41 cellular contexts compared by ENCODE assay signal in the genomic region with DNA sequence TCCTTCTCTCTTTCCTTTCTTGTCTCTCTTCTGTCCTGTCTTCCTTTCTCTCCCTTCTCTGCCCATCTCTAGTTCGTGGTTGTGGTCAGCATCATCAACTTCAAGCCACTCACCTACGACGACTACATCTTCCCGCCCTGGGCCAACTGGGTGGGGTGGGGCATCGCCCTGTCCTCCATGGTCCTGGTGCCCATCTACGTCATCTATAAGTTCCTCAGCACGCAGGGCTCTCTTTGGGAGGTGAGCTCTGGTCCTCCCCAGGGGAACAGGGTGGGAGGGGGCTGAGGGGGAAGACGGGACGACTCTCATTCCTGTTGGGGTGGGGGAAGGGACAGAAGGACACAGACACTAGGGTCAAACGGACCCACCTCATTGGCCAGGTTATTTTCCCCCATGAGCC. TPM values are rescaled to one million over a fixed set of nuclear protein-coding genes. Genes with fewer than 3 reads are reported as not detected.
"Had no signal": no experiment of that assay in that cellular context is flagged by ENCODE, and none has a peak within 500 bp of the region (broad histone marks: within the 10 kb centered on the region; RNA-seq: fewer than 3 reads in every experiment).

No MANE protein-coding gene starts in this region.

- H3K27ac Mint-ChIP-seq: activated naive CD4-positive, alpha-beta T cell treated with anti-CD3 and anti-CD28 coated beads for 36 hours; activated naive CD4-positive, alpha-beta T cell treated with anti-CD3 and anti-CD28 coated beads, Interleukin-2, amount 10 ng/mL, durations not matched to agents 7 days and 5 days; activated naive CD4-positive, alpha-beta T cell treated with anti-CD3 and anti-CD28 coated beads, Interleukin-2, amount 50 U/mL, for 24 hours; activated naive CD4-positive, alpha-beta T cell treated with anti-CD3 and anti-CD28 coated beads, Interleukin-2, amount 50 U/mL, for 72 hours; activated naive CD8-positive, alpha-beta T cell; activated naive CD8-positive, alpha-beta T cell treated with anti-CD3 and anti-CD28 coated beads for 36 hours; activated naive CD8-positive, alpha-beta T cell treated with anti-CD3 and anti-CD28 coated beads, Interleukin-2, amount 10 ng/mL, durations not matched to agents 7 days and 5 days; activated naive CD8-positive, alpha-beta T cell treated with anti-CD3 and anti-CD28 coated beads, Interleukin-2, amount 50 U/mL, for 24 hours; activated T-cell treated with anti-CD3 and anti-CD28 coated beads, Interleukin-2, amount 50 U/mL, for 24 hours; activated T-cell treated with anti-CD3 and anti-CD28 coated beads, Interleukin-2, amount 50 U/mL, for 72 hours; activated T-helper 1 cell treated with anti-CD3 and anti-CD28 coated beads, Interleukin-12 subunit alpha, Interleukin-12 subunit beta, Interleukin-2, Interleukin-4 antibody, amounts not matched to agents 30 ng/mL and 10 ng/mL and 1 ng/mL, durations not matched to agents 14 hours and 24 hours and 36 hours; activated T-helper 17 cell treated with anti-CD3 and anti-CD28 coated beads, Interleukin-2, amount 50 U/mL, for 72 hours; activated T-helper 2 cell treated with anti-CD3 and anti-CD28 coated beads, Interferon-gamma antibody, Interleukin-2, Interleukin-4, amounts not matched to agents 10 μg/mL and 5 μg/mL and 100 μg/mL, durations not matched to agents 14 hours and 24 hours and 36 hours; brain had no signal

- H3K9me3 Mint-ChIP-seq: activated naive CD4-positive, alpha-beta T cell treated with anti-CD3 and anti-CD28 coated beads for 36 hours; activated naive CD4-positive, alpha-beta T cell treated with anti-CD3 and anti-CD28 coated beads, Interleukin-2, amount 10 ng/mL, durations not matched to agents 7 days and 5 days; activated naive CD4-positive, alpha-beta T cell treated with anti-CD3 and anti-CD28 coated beads, Interleukin-2, amount 50 U/mL, for 24 hours; activated naive CD4-positive, alpha-beta T cell treated with anti-CD3 and anti-CD28 coated beads, Interleukin-2, amount 50 U/mL, for 72 hours; activated naive CD8-positive, alpha-beta T cell treated with anti-CD3 and anti-CD28 coated beads for 36 hours; activated naive CD8-positive, alpha-beta T cell treated with anti-CD3 and anti-CD28 coated beads, Interleukin-2, amount 10 ng/mL, durations not matched to agents 7 days and 5 days; activated naive CD8-positive, alpha-beta T cell treated with anti-CD3 and anti-CD28 coated beads, Interleukin-2, amount 50 U/mL, for 24 hours; activated T-cell treated with anti-CD3 and anti-CD28 coated beads, Interleukin-2, amount 50 U/mL, for 24 hours; activated T-cell treated with anti-CD3 and anti-CD28 coated beads, Interleukin-2, amount 50 U/mL, for 4 hours; activated T-cell treated with anti-CD3 and anti-CD28 coated beads, Interleukin-2, amount 50 U/mL, for 72 hours; activated T-helper 1 cell treated with anti-CD3 and anti-CD28 coated beads, Interleukin-12 subunit alpha, Interleukin-12 subunit beta, Interleukin-2, Interleukin-4 antibody, amounts not matched to agents 30 ng/mL and 10 ng/mL and 1 ng/mL, durations not matched to agents 14 hours and 24 hours and 36 hours; activated T-helper 17 cell treated with anti-CD3 and anti-CD28 coated beads, Interleukin-2, amount 50 U/mL, for 72 hours; activated T-helper 2 cell treated with anti-CD3 and anti-CD28 coated beads, Interferon-gamma antibody, Interleukin-2, Interleukin-4, amounts not matched to agents 10 μg/mL and 5 μg/mL and 100 μg/mL, durations not matched to agents 14 hours and 24 hours and 36 hours; brain; central memory CD8-positive, alpha-beta T cell had no signal

- FAIRE-seq: astrocyte, bronchial epithelial cell had no signal

- H3K27me3 ChIP-seq: adrenal gland, ascending aorta, body of pancreas, brain microvascular endothelial cell, breast epithelium had no signal

- H3K27me3 Mint-ChIP-seq: activated T-helper 17 cell treated with anti-CD3 and anti-CD28 coated beads, Interleukin-2, amount 50 U/mL, for 72 hours had no signal

- H3K36me3 ChIP-seq: adrenal gland, ascending aorta, brain microvascular endothelial cell, breast epithelium, cardiac muscle cell had no signal

- H3K9me3 ChIP-seq: adrenal gland, ascending aorta, body of pancreas, breast epithelium had no signal

- ATAC-seq: activated naive CD4-positive, alpha-beta T cell treated with anti-CD3 and anti-CD28 coated beads, Interleukin-2, amount 50 U/mL, for 72 hours; activated naive CD8-positive, alpha-beta T cell treated with anti-CD3 and anti-CD28 coated beads, Interleukin-2, amount 50 U/mL, for 24 hours; activated T-cell treated with anti-CD3 and anti-CD28 coated beads, Interleukin-2, amount 50 U/mL, for 4 hours; activated T-cell treated with anti-CD3 and anti-CD28 coated beads, Interleukin-2, amount 50 U/mL, for 72 hours; activated T-helper 17 cell treated with anti-CD3 and anti-CD28 coated beads, Interleukin-2, amount 50 U/mL, for 72 hours; body of pancreas had no signal

- H3K27ac ChIP-seq: adrenal gland, ascending aorta, body of pancreas, brain microvascular endothelial cell, breast epithelium, cardiac muscle cell had no signal

- H3K4me3 Mint-ChIP-seq: activated naive CD4-positive, alpha-beta T cell treated with anti-CD3 and anti-CD28 coated beads for 36 hours; activated naive CD4-positive, alpha-beta T cell treated with anti-CD3 and anti-CD28 coated beads, Interleukin-2, amount 10 ng/mL, durations not matched to agents 7 days and 5 days; activated naive CD4-positive, alpha-beta T cell treated with anti-CD3 and anti-CD28 coated beads, Interleukin-2, amount 50 U/mL, for 24 hours; activated naive CD8-positive, alpha-beta T cell; activated naive CD8-positive, alpha-beta T cell treated with anti-CD3 and anti-CD28 coated beads for 36 hours; activated naive CD8-positive, alpha-beta T cell treated with anti-CD3 and anti-CD28 coated beads, Interleukin-2, amount 10 ng/mL, durations not matched to agents 7 days and 5 days; activated naive CD8-positive, alpha-beta T cell treated with anti-CD3 and anti-CD28 coated beads, Interleukin-2, amount 50 U/mL, for 24 hours; activated T-cell treated with anti-CD3 and anti-CD28 coated beads, Interleukin-2, amount 50 U/mL, for 24 hours; activated T-cell treated with anti-CD3 and anti-CD28 coated beads, Interleukin-2, amount 50 U/mL, for 4 hours; activated T-cell treated with anti-CD3 and anti-CD28 coated beads, Interleukin-2, amount 50 U/mL, for 72 hours; activated T-helper 1 cell treated with anti-CD3 and anti-CD28 coated beads, Interleukin-12 subunit alpha, Interleukin-12 subunit beta, Interleukin-2, Interleukin-4 antibody, amounts not matched to agents 30 ng/mL and 10 ng/mL and 1 ng/mL, durations not matched to agents 14 hours and 24 hours and 36 hours; activated T-helper 17 cell treated with anti-CD3 and anti-CD28 coated beads, Interleukin-2, amount 50 U/mL, for 72 hours; brain; central memory CD8-positive, alpha-beta T cell had no signal

- H3K4me1 Mint-ChIP-seq: activated naive CD4-positive, alpha-beta T cell treated with anti-CD3 and anti-CD28 coated beads, Interleukin-2, amount 50 U/mL, for 24 hours; activated naive CD8-positive, alpha-beta T cell treated with anti-CD3 and anti-CD28 coated beads for 36 hours; activated naive CD8-positive, alpha-beta T cell treated with anti-CD3 and anti-CD28 coated beads, Interleukin-2, amount 50 U/mL, for 24 hours; brain; central memory CD8-positive, alpha-beta T cell had no signal

- H3K36me3 Mint-ChIP-seq: activated naive CD4-positive, alpha-beta T cell treated with anti-CD3 and anti-CD28 coated beads, Interleukin-2, amount 10 ng/mL, durations not matched to agents 7 days and 5 days; activated naive CD4-positive, alpha-beta T cell treated with anti-CD3 and anti-CD28 coated beads, Interleukin-2, amount 50 U/mL, for 24 hours; activated naive CD4-positive, alpha-beta T cell treated with anti-CD3 and anti-CD28 coated beads, Interleukin-2, amount 50 U/mL, for 72 hours; activated naive CD8-positive, alpha-beta T cell; activated naive CD8-positive, alpha-beta T cell treated with anti-CD3 and anti-CD28 coated beads for 36 hours; activated naive CD8-positive, alpha-beta T cell treated with anti-CD3 and anti-CD28 coated beads, Interleukin-2, amount 10 ng/mL, durations not matched to agents 7 days and 5 days; brain had no signal

- DNase-seq: activated effector memory CD4-positive, alpha-beta T cell treated with anti-CD3 and anti-CD28 coated beads, Interleukin-2, amount 50 U/mL, for 16 hours; activated effector memory CD4-positive, alpha-beta T cell treated with Interleukin-2 at 50 U/mL for 16 hours; activated gamma-delta T cell; activated gamma-delta T cell treated with Interleukin-2 at 50 U/mL for 16 hours; activated naive CD4-positive, alpha-beta T cell; activated naive CD4-positive, alpha-beta T cell treated with anti-CD3 and anti-CD28 coated beads for 36 hours; activated naive CD4-positive, alpha-beta T cell treated with anti-CD3 and anti-CD28 coated beads, Interleukin-2, amount 10 ng/mL, durations not matched to agents 7 days and 5 days; activated naive CD4-positive, alpha-beta T cell treated with anti-CD3 and anti-CD28 coated beads, Interleukin-2, amount 50 U/mL, for 16 hours; activated naive CD4-positive, alpha-beta T cell treated with Interleukin-2 at 50 U/mL for 16 hours; activated naive CD8-positive, alpha-beta T cell treated with anti-CD3 and anti-CD28 coated beads for 36 hours; activated naive CD8-positive, alpha-beta T cell treated with anti-CD3 and anti-CD28 coated beads, Interleukin-2, amount 10 ng/mL, durations not matched to agents 7 days and 5 days; activated naive CD8-positive, alpha-beta T cell treated with anti-CD3 and anti-CD28 coated beads, Interleukin-2, amount 50 U/mL, for 24 hours; activated T-cell treated with anti-CD3 and anti-CD28 coated beads for 4 hours; activated T-cell treated with anti-CD3 and anti-CD28 coated beads, Interleukin-2, amount 50 U/mL, for 1 hour; activated T-cell treated with anti-CD3 and anti-CD28 coated beads, Interleukin-2, amount 50 U/mL, for 24 hours; activated T-cell treated with anti-CD3 and anti-CD28 coated beads, Interleukin-2, amount 50 U/mL, for 4 hours; activated T-cell treated with anti-CD3 and anti-CD28 coated beads, Interleukin-2, amount 50 U/mL, for 48 hours; activated T-cell treated with anti-CD3 and anti-CD28 coated beads, Interleukin-2, amount 50 U/mL, for 72 hours; amniotic stem cell; amygdala; anterior cingulate cortex; aorta; body of pancreas; brain microvascular endothelial cell; central memory CD4-positive, alpha-beta T cell; cerebellar nuclear complex had no signal

- H3K4me3 ChIP-seq: adrenal gland, ascending aorta, body of pancreas, breast epithelium, cardiac muscle cell had no signal

- H3K4me1 ChIP-seq: adrenal gland, ascending aorta, body of pancreas, breast epithelium had no signal

RNA-seq across cellular contexts. Expression of gene SLC6A2, which starts 44.3 kb away (rescaled TPM):
- total RNA-seq: activated naive CD4-positive, alpha-beta T cell treated with anti-CD3 and anti-CD28 coated beads for 36 hours; activated naive CD4-positive, alpha-beta T cell treated with anti-CD3 and anti-CD28 coated beads, Interleukin-2, amount 50 U/mL, for 72 hours; activated naive CD8-positive, alpha-beta T cell treated with anti-CD3 and anti-CD28 coated beads for 36 hours; activated naive CD8-positive, alpha-beta T cell treated with anti-CD3 and anti-CD28 coated beads, Interleukin-2, amount 10 ng/mL, durations not matched to agents 7 days and 5 days; activated T-cell treated with anti-CD3 and anti-CD28 coated beads, Interleukin-2, amount 50 U/mL, for 4 hours; activated T-cell treated with anti-CD3 and anti-CD28 coated beads, Interleukin-2, amount 50 U/mL, for 72 hours; activated T-helper 1 cell treated with anti-CD3 and anti-CD28 coated beads, Interleukin-12 subunit alpha, Interleukin-12 subunit beta, Interleukin-2, Interleukin-4 antibody, amounts not matched to agents 30 ng/mL and 10 ng/mL and 1 ng/mL, durations not matched to agents 14 hours and 24 hours and 36 hours; activated T-helper 17 cell treated with anti-CD3 and anti-CD28 coated beads, Interleukin-2, amount 50 U/mL, for 72 hours; activated T-helper 2 cell treated with anti-CD3 and anti-CD28 coated beads, Interferon-gamma antibody, Interleukin-2, Interleukin-4, amounts not matched to agents 10 μg/mL and 5 μg/mL and 100 μg/mL, durations not matched to agents 14 hours and 24 hours and 36 hours; ascending aorta; astrocyte; body of pancreas; cardiac septum had no signal
